In genomic region chr19:46847528-46847927, GRCh38 we compare ENCODE assay signal across 26 cellular contexts. TPM values are rescaled to one million over a fixed set of nuclear protein-coding genes. Genes with fewer than 3 reads are reported as not detected.
A peak's percentile ranks its signal among the peaks of the same experiment; 100 is the strongest.
DNase-seq lines count a peak whose midpoint lies in the region; ATAC-seq, FAIRE-seq and TF ChIP-seq lines count a peak whose summit lies in the region.
"Had no signal": no experiment of that assay in that cellular context is flagged by ENCODE, and none has a peak within 500 bp of the region (broad histone marks: within the 10 kb centered on the region; RNA-seq: fewer than 3 reads in every experiment).

No MANE protein-coding gene starts in this region.

- no peak overlapping the region for H3K4me2 ChIP-seq in HepG2 (ENCODE audit: low read depth, low read length)
- H3K4me2 ChIP-seq in GM12878 (ENCODE audit: control insufficient read depth, insufficient read depth): no peak overlapping the region

- DNase-seq in HepG2 (ENCODE audit: low spot score) (no peak), right lobe of liver (no peak), GM12878 (ENCODE audit: low read depth, low spot score) (no peak), transverse colon (no peak), SW 1271 (lab: John Stamatoyannopoulos, UW) (no peak), NCI-H524 treated with DMSO at 0.1 percent for 48 hours (lab: John Stamatoyannopoulos, UW) (no peak), mucosa of gallbladder (ENCODE audit: low spot score) (no peak)
- DNase-seq: ACHN; activated CD8-positive, alpha-beta memory T cell treated with anti-CD3 and anti-CD28 coated beads for 24 hours; activated T-cell treated with anti-CD3 and anti-CD28 coated beads, Interleukin-2, amount 50 U/mL, for 4 hours; DMS 273 treated with DMSO at 0.1 percent for 48 hours; effector CD4-positive, alpha-beta T cell; HCEC 1CT; KG1; lower lobe of right lung; NCI-H1694; NCI-H2171 treated with DMSO at 0.1 percent for 48 hours; NCI-H69 had no signal

- RAD21 ChIA-PET in GM12878 (lab: Charles Lee; ENCODE audit: unreplicated experiment): no interaction called here

- H3K4me3 ChIP-seq in HepG2 (replicated peaks in 1 of 3; ENCODE audit: insufficient read depth in 1 of 3, low read depth in 2 of 3, low read length in 3 of 3): no peak overlapping the region
- no peak overlapping the region for H3K4me3 ChIP-seq in right lobe of liver
- H3K4me3 ChIP-seq in GM12878: no peak overlapping the region
- H3K4me3 ChIP-seq in muscle layer of colon (ENCODE audit: low read depth in 1 of 2, low read length in 2 of 2): no peak overlapping the region
- no peak overlapping the region for H3K4me3 ChIP-seq in transverse colon
- H3K4me3 ChIP-seq: esophagus muscularis mucosa, gastroesophageal sphincter, lower lobe of right lung, suprapubic skin, vagina had no signal

- H3K9me3 ChIP-seq in HepG2 (ENCODE audit: low read length): no peaks in the 10 kb centered on the region
- H3K9me3 ChIP-seq in right lobe of liver: no peaks in the 10 kb centered on the region
- H3K9me3 ChIP-seq in GM12878 (replicated peaks; ENCODE audit: control insufficient read depth, insufficient read depth, low read length): no peaks in the 10 kb centered on the region
- no peaks in the 10 kb centered on the region for H3K9me3 ChIP-seq in muscle layer of colon (ENCODE audit: low read length)
- H3K9me3 ChIP-seq in transverse colon: no peaks in the 10 kb centered on the region
- H3K9me3 ChIP-seq: esophagus muscularis mucosa, gastroesophageal sphincter, lower lobe of right lung, suprapubic skin, vagina had no signal

- H3K4me1 ChIP-seq in HepG2 (ENCODE audit: insufficient read depth, low read length) (peaks cover 28% of the 10 kb centered on the region), right lobe of liver (peaks cover 0 to 17% (median 1%) of the 10 kb centered on the region in 4 donors), GM12878 (ENCODE audit: control insufficient read depth, insufficient read depth, low read length) (peaks cover 3% of the 10 kb centered on the region; the same call in 1 of the 2 replicates), muscle layer of colon (ENCODE audit: insufficient read depth, low read length) (peaks cover 36% of the 10 kb centered on the region), transverse colon (peaks cover 12 to 34% (median 17%) of the 10 kb centered on the region in 4 donors)

- BruUV-seq in HepG2 (replicated peaks; lab: Mats Ljungman, UMichigan): TSS peak; percentile 48
- BruUV-seq in GM12878 (replicated peaks; lab: Mats Ljungman, UMichigan): TSS peak; percentile 77

- CTCF ChIA-PET in HepG2 (lab: Yijun Ruan, JAX; ENCODE audit: low intra/inter-chr PET ratio, low total read pairs): no interaction called here
- CTCF ChIA-PET in GM12878 (lab: Yijun Ruan, JAX): interaction anchor here (1.8 to 13.4 kb wide), 2 partner anchors 89 to 96 kb away, joined by 9 to 134 read pairs; no protein-coding TSS in a partner anchor

- H3K9ac ChIP-seq in HepG2 (ENCODE audit: insufficient read depth, low read depth, low read length): no peak overlapping the region
- no peak overlapping the region for H3K9ac ChIP-seq in GM12878 (ENCODE audit: control insufficient read depth, insufficient read depth, low read length)
- no peak overlapping the region for H3K9ac ChIP-seq in muscle layer of colon (ENCODE audit: low read length)

- TF ChIP-seq CTCF in HepG2 (CRISPR knock-in tag; IDR thresholded peaks at IDR 0.05) (no peak), right lobe of liver (IDR thresholded peaks at IDR 0.05) (no peak), GM12878 (IDR thresholded peaks at IDR 0.05 in 2 of 3, conservative IDR thresholded peaks at IDR 0.05 in 1 of 3; ENCODE audit: control insufficient read depth in 2 of 3, extremely low read depth in 1 of 3, insufficient read depth in 1 of 3, low read depth in 3 of 3, low read length in 3 of 3) (no peak), transverse colon (IDR thresholded peaks at IDR 0.05) (no peak)

- WGBS in HepG2 (ENCODE audit: low lambda C conversion rate): 98% methylated on average over 11 of the region's 11 CpGs
- 84% methylated on average over 10 of the region's 11 CpGs for WGBS in right lobe of liver (ENCODE audit: insufficient coverage, low coverage, low lambda C conversion rate, missing lambda C conversion rate)
- 91% methylated on average over 11 of the region's 11 CpGs for WGBS in GM12878 (ENCODE audit: insufficient coverage, insufficient replicate concordance, low lambda C conversion rate, missing lambda C conversion rate)
- 82 to 88% methylated on average over 6 to 11 of the region's 11 CpGs for WGBS in transverse colon (ENCODE audit: low coverage in 1 of 2), 2 donors

- in situ Hi-C loops in HepG2 (cut with HindIII; ENCODE audit: extremely low pct_ligation_motif_present, low pct_unique_long_range_greater_than_20kb): no loop called here
- in situ Hi-C loops in GM12878 (cut with MboI): no loop called here
- in situ Hi-C loops in transverse colon (cut with MboI; ENCODE audit: low pct_ligation_motif_present in 1 of 4, low pct_unique_long_range_greater_than_20kb in 1 of 4, low sequenced_read_pairs in 3 of 4): loop anchor here in 1 of 4 donors (10.0 kb wide), 1 partner anchor 93 kb away; no protein-coding TSS in a partner anchor

- FAIRE-seq in HepG2 (lab: Jason Lieb, UNC) (no peak), GM12878 (lab: Jason Lieb, UNC) (no peak)
- FAIRE-seq: keratinocyte had no signal

- TF ChIP-seq RAD21 in HepG2 (CRISPR knock-in tag; IDR thresholded peaks at IDR 0.05) (no peak), GM12878 (IDR thresholded peaks at IDR 0.05; ENCODE audit: insufficient read depth, low read depth, low read length) (no peak)

- H4K20me1 ChIP-seq in HepG2 (ENCODE audit: insufficient read depth, low read length): no peaks in the 10 kb centered on the region
- no peaks in the 10 kb centered on the region for H4K20me1 ChIP-seq in GM12878 (ENCODE audit: control insufficient read depth, insufficient read depth)

- TF ChIP-seq POLR2A in HepG2 (IDR thresholded peaks at IDR 0.05; ENCODE audit: insufficient read depth in 1 of 2, low read depth in 2 of 2, low read length in 2 of 2) (no peak), right lobe of liver (IDR thresholded peaks at IDR 0.05) (no peak), GM12878 (IDR thresholded peaks at IDR 0.05; ENCODE audit: low read depth, low read length) (no peak), transverse colon (IDR thresholded peaks at IDR 0.05) (no peak)

- POLR2A ChIA-PET in HepG2 (lab: Yijun Ruan, JAX) (no interaction called here), GM12878 (lab: Charles Lee) (no interaction called here)

- SMC1A ChIA-PET in GM12878 (lab: Charles Lee; ENCODE audit: uncharacterized antibody, unreplicated experiment): interaction anchor here (0.9 to 1.0 kb wide), 2 partner anchors 17 to 89 kb away, joined by 3 to 4 read pairs; no protein-coding TSS in a partner anchor

- TF ChIP-seq EP300 in HepG2 (IDR thresholded peaks at IDR 0.05; ENCODE audit: low read depth in 2 of 2, low read length in 2 of 2) (no peak), HepG2 (CRISPR knock-in tag; IDR thresholded peaks at IDR 0.05; ENCODE audit: borderline replicate concordance) (no peak), GM12878 (IDR thresholded peaks at IDR 0.05; ENCODE audit: borderline replicate concordance in 1 of 2, control insufficient read depth in 1 of 2, low read depth in 2 of 2, low read length in 2 of 2) (no peak), transverse colon (IDR thresholded peaks at IDR 0.05; ENCODE audit: low read depth) (no peak)

- H3K27me3 ChIP-seq in HepG2 (ENCODE audit: control insufficient read depth in 1 of 2, insufficient read depth in 2 of 2, low read length in 2 of 2) (no peaks in the 10 kb centered on the region), right lobe of liver (no peaks in the 10 kb centered on the region), GM12878 (replicated peaks in 1 of 2; ENCODE audit: control insufficient read depth in 2 of 2, insufficient read depth in 2 of 2, low read length in 1 of 2) (no peaks in the 10 kb centered on the region), muscle layer of colon (ENCODE audit: control insufficient read depth in 1 of 2, insufficient read depth in 2 of 2, low read length in 2 of 2) (no peaks in the 10 kb centered on the region), transverse colon (no peaks in the 10 kb centered on the region)
- H3K27me3 ChIP-seq: esophagus muscularis mucosa, gastroesophageal sphincter, suprapubic skin, vagina had no signal

- H3K36me3 ChIP-seq in HepG2 (replicated peaks in 1 of 2; ENCODE audit: control insufficient read depth in 1 of 2, insufficient read depth in 2 of 2, low read length in 2 of 2) (peaks cover 1 to 21% of the 10 kb centered on the region in 2 experiments; a peak in 3 of 5 replicates), right lobe of liver (peaks cover 0 to 20% (median 7%) of the 10 kb centered on the region in 4 donors), GM12878 (ENCODE audit: control insufficient read depth in 2 of 2, insufficient read depth in 2 of 2, low read length in 1 of 2) (peaks cover 0 to 9% of the 10 kb centered on the region in 2 experiments; a peak in 2 of 4 replicates), muscle layer of colon (ENCODE audit: insufficient read depth, low read length) (peaks cover 18% of the 10 kb centered on the region), transverse colon (peaks cover 0 to 20% (median 0%) of the 10 kb centered on the region in 4 donors)

- H3K27ac ChIP-seq in HepG2 (ENCODE audit: extremely low read length, insufficient read depth, low read length) (no peak overlapping the region), right lobe of liver (no peak overlapping the region), GM12878 (ENCODE audit: control insufficient read depth, insufficient read depth) (no peak overlapping the region), muscle layer of colon (ENCODE audit: low read depth, low read length) (peak overlapping the region; percentile 48), transverse colon (peak overlapping the region in 3 of 4 donors; percentile 88 to 94 (median 90))
- H3K27ac ChIP-seq: C4-2B, esophagus muscularis mucosa, gastroesophageal sphincter, lower lobe of right lung, suprapubic skin, vagina had no signal

- intact Hi-C loops in HepG2 (cut with micrococcal nuclease; ENCODE audit: unreplicated experiment): no loop called here
- intact Hi-C loops in right lobe of liver (cut with DNase I): no loop called here
- intact Hi-C loops in GM12878 (cut with micrococcal nuclease; ENCODE audit: unreplicated experiment): no loop called here
- intact Hi-C loops in transverse colon (cut with DNase I; ENCODE audit: low total_unique reads): no loop called here

- H2AFZ ChIP-seq in HepG2 (ENCODE audit: low read length) (no peak overlapping the region), GM12878 (ENCODE audit: control insufficient read depth, low read depth, low read length) (no peak overlapping the region)

- peaks cover 13% of the 10 kb centered on the region for H3K79me2 ChIP-seq in HepG2 (ENCODE audit: insufficient read depth, low read length)
- H3K79me2 ChIP-seq in GM12878 (ENCODE audit: control insufficient read depth, insufficient read depth, low read length): peaks cover 14% of the 10 kb centered on the region

- ATAC-seq in HepG2 (no peak), right lobe of liver (no peak), GM12878 (no peak)
- ATAC-seq: activated T-cell treated with anti-CD3 and anti-CD28 coated beads, Interleukin-2, amount 50 U/mL, for 4 hours; gastroesophageal sphincter; lower lobe of right lung; right cardiac atrium had no signal

RNA-seq across cellular contexts. Expression of gene AP2S1, which starts 3.1 kb away (rescaled TPM):
- total RNA-seq in HepG2 (2016; rRNA removed; fragmentation: Illumina TruSeq; extraction: Trizol) (86.1 and 94.9 TPM in 2 replicates), right lobe of liver (10 to 100 TPM; 67.2 to 82.6 (median 73.6) TPM), GM12878 (2014; rRNA removed) (141 and 144 TPM in 2 replicates), GM12878 (2014; rRNA removed; fragmentation: Illumina TruSeq; extraction: Trizol) (58.1 and 61.0 TPM in 2 replicates), GM12878 (2021) (121 and 140 TPM in 2 replicates), transverse colon (10 to 100 TPM; 50.1 to 96.9 (median 61.2) TPM), mucosa of gallbladder (125 TPM)
- 77.4 and 107 TPM in 2 replicates for total RNA-seq in HepG2 (2016; cell fraction: cytosol; rRNA removed; fragmentation: Illumina TruSeq; extraction: Trizol; ENCODE audit: low read depth)
- total RNA-seq in HepG2 (2016; cell fraction: insoluble cytoplasmic fraction; rRNA removed; fragmentation: Illumina TruSeq; extraction: Trizol): 86.7 and 87.8 TPM in 2 replicates
- total RNA-seq in HepG2 (2016; cell fraction: membrane; rRNA removed; fragmentation: Illumina TruSeq; extraction: Trizol): 72.8 and 102 TPM in 2 replicates
- 32.5 and 36.8 TPM in 2 replicates for total RNA-seq in HepG2 (2016; cell fraction: nucleus; rRNA removed; fragmentation: Illumina TruSeq; extraction: Trizol)
- polyA plus RNA-seq in HepG2 (2011; rRNA removed) (45.2 and 45.3 TPM in 2 replicates), GM12878 (2011; rRNA removed) (65.3 and 87.2 TPM in 2 replicates), GM12878 (2014; fragmentation: Illumina TruSeq; extraction: Trizol) (29.3 and 50.5 TPM in 2 replicates), GM12878 (2014; fragmentation: Nextera tagmentation; extraction: Ambion mirVana) (10 to 100 TPM; 10.8 to 46.6 TPM), GM12878 (2014; rRNA removed) (144 and 167 TPM in 2 replicates), GM12878 (2016; fragmentation: Nextera tagmentation; extraction: Ambion mirVana) (100 to 1,000 TPM; 228 to 239 TPM)
- 60.1 and 80.0 TPM in 2 replicates for polyA plus RNA-seq in HepG2 (2011; cell fraction: cytosol; rRNA removed)
- 24.9 and 30.3 TPM in 2 replicates for polyA plus RNA-seq in HepG2 (2011; cell fraction: nucleus; rRNA removed)
- polyA plus RNA-seq in HepG2 (2012): 32.6 and 51.2 TPM in 2 replicates
- polyA plus RNA-seq in HepG2 (2016; cell fraction: cytosol; fragmentation: Illumina TruSeq; extraction: Trizol; ENCODE audit: low read depth): 104 and 131 TPM in 2 replicates
- polyA plus RNA-seq in HepG2 (2016; cell fraction: insoluble cytoplasmic fraction; fragmentation: Illumina TruSeq; extraction: Trizol; ENCODE audit: low read depth): 99.5 and 113 TPM in 2 replicates
- 79.5 and 101 TPM in 2 replicates for polyA plus RNA-seq in HepG2 (2016; cell fraction: membrane; fragmentation: Illumina TruSeq; extraction: Trizol; ENCODE audit: low read depth)
- polyA plus RNA-seq in HepG2 (2016; cell fraction: nucleus; fragmentation: Illumina TruSeq; extraction: Trizol; ENCODE audit: insufficient read depth, low read depth): 58.8 and 65.6 TPM in 2 replicates
- polyA minus RNA-seq in HepG2 (2011; rRNA and poly(A)+ RNA removed; ENCODE audit: low replicate concordance): 39.3 and 98.7 TPM in 2 replicates
- 20.1 and 31.3 TPM in 2 replicates for polyA minus RNA-seq in HepG2 (2011; cell fraction: cytosol; rRNA and poly(A)+ RNA removed)
- 8.5 and 11.1 TPM in 2 replicates for polyA minus RNA-seq in HepG2 (2011; cell fraction: nucleus; rRNA and poly(A)+ RNA removed)
- total RNA-seq in GM12878 (2013; cell fraction: nucleolus; rRNA removed): 6.9 and 13.7 TPM in 2 replicates
- 57.5 TPM for polyA plus RNA-seq in GM12878 (2011; ENCODE audit: low read depth)
- polyA plus RNA-seq in GM12878 (2011; cell fraction: cytosol; rRNA removed): 109 and 141 TPM in 2 replicates
- 64.7 and 67.0 TPM in 2 replicates for polyA plus RNA-seq in GM12878 (2011; cell fraction: nucleus; rRNA removed)
- 78.2 and 89.1 TPM in 2 replicates for polyA plus RNA-seq in GM12878 (2012)
- polyA minus RNA-seq in GM12878 (2011; rRNA and poly(A)+ RNA removed): 37.4 and 51.6 TPM in 2 replicates
- polyA minus RNA-seq in GM12878 (2011; cell fraction: cytosol; rRNA and poly(A)+ RNA removed): 31.5 and 43.0 TPM in 2 replicates
- polyA minus RNA-seq in GM12878 (2011; cell fraction: nucleus; rRNA and poly(A)+ RNA removed): 7.5 and 21.1 TPM in 2 replicates

RNA-seq across cellular contexts. Expression of gene ARHGAP35, which starts 13.3 kb away (rescaled TPM):
- total RNA-seq in HepG2 (2016; rRNA removed; fragmentation: Illumina TruSeq; extraction: Trizol) (30.1 and 39.9 TPM in 2 replicates), right lobe of liver (10 to 100 TPM; 33.5 to 54.4 (median 47.8) TPM), GM12878 (2014; rRNA removed) (14.8 and 16.0 TPM in 2 replicates), GM12878 (2014; rRNA removed; fragmentation: Illumina TruSeq; extraction: Trizol) (16.2 and 17.6 TPM in 2 replicates), GM12878 (2021) (28.0 and 29.9 TPM in 2 replicates), transverse colon (100 to 1,000 TPM in 2 of 4 donors, 10 to 100 TPM in 2; 77.1 to 159 (median 98.4) TPM), mucosa of gallbladder (60.1 TPM)
- 7.4 and 8.7 TPM in 2 replicates for total RNA-seq in HepG2 (2016; cell fraction: cytosol; rRNA removed; fragmentation: Illumina TruSeq; extraction: Trizol; ENCODE audit: low read depth)
- 30.9 and 34.3 TPM in 2 replicates for total RNA-seq in HepG2 (2016; cell fraction: insoluble cytoplasmic fraction; rRNA removed; fragmentation: Illumina TruSeq; extraction: Trizol)
- total RNA-seq in HepG2 (2016; cell fraction: membrane; rRNA removed; fragmentation: Illumina TruSeq; extraction: Trizol): 22.3 and 27.4 TPM in 2 replicates
- total RNA-seq in HepG2 (2016; cell fraction: nucleus; rRNA removed; fragmentation: Illumina TruSeq; extraction: Trizol): 30.0 and 36.8 TPM in 2 replicates
- polyA plus RNA-seq in HepG2 (2011; rRNA removed) (28.3 and 30.2 TPM in 2 replicates), GM12878 (2011; rRNA removed) (8.4 and 11.8 TPM in 2 replicates), GM12878 (2014; fragmentation: Illumina TruSeq; extraction: Trizol) (15.3 and 18.6 TPM in 2 replicates), GM12878 (2014; fragmentation: Nextera tagmentation; extraction: Ambion mirVana) (under 1 TPM; 0.85 to 0.95 TPM), GM12878 (2014; rRNA removed) (11.3 and 13.6 TPM in 2 replicates), GM12878 (2016; fragmentation: Nextera tagmentation; extraction: Ambion mirVana) (1 to 10 TPM; 5.7 to 6.1 TPM)
- polyA plus RNA-seq in HepG2 (2011; cell fraction: cytosol; rRNA removed): 19.6 and 22.6 TPM in 2 replicates
- 21.7 and 24.1 TPM in 2 replicates for polyA plus RNA-seq in HepG2 (2011; cell fraction: nucleus; rRNA removed)
- 33.6 and 34.8 TPM in 2 replicates for polyA plus RNA-seq in HepG2 (2012)
- polyA plus RNA-seq in HepG2 (2016; cell fraction: cytosol; fragmentation: Illumina TruSeq; extraction: Trizol; ENCODE audit: low read depth): 1.4 and 1.7 TPM in 2 replicates
- 17.7 and 24.1 TPM in 2 replicates for polyA plus RNA-seq in HepG2 (2016; cell fraction: insoluble cytoplasmic fraction; fragmentation: Illumina TruSeq; extraction: Trizol; ENCODE audit: low read depth)
- polyA plus RNA-seq in HepG2 (2016; cell fraction: membrane; fragmentation: Illumina TruSeq; extraction: Trizol; ENCODE audit: low read depth): 3.9 and 5.5 TPM in 2 replicates
- 28.8 and 32.3 TPM in 2 replicates for polyA plus RNA-seq in HepG2 (2016; cell fraction: nucleus; fragmentation: Illumina TruSeq; extraction: Trizol; ENCODE audit: insufficient read depth, low read depth)
- polyA minus RNA-seq in HepG2 (2011; rRNA and poly(A)+ RNA removed; ENCODE audit: low replicate concordance): 33.9 and 80.3 TPM in 2 replicates
- 28.8 and 37.8 TPM in 2 replicates for polyA minus RNA-seq in HepG2 (2011; cell fraction: cytosol; rRNA and poly(A)+ RNA removed)
- 41.6 and 55.4 TPM in 2 replicates for polyA minus RNA-seq in HepG2 (2011; cell fraction: nucleus; rRNA and poly(A)+ RNA removed)
- total RNA-seq in GM12878 (2013; cell fraction: nucleolus; rRNA removed): 43.6 and 43.9 TPM in 2 replicates
- 6.8 TPM for polyA plus RNA-seq in GM12878 (2011; ENCODE audit: low read depth)
- 8.6 and 9.5 TPM in 2 replicates for polyA plus RNA-seq in GM12878 (2011; cell fraction: cytosol; rRNA removed)
- 13.4 and 16.9 TPM in 2 replicates for polyA plus RNA-seq in GM12878 (2011; cell fraction: nucleus; rRNA removed)
- 11.4 and 11.7 TPM in 2 replicates for polyA plus RNA-seq in GM12878 (2012)
- 27.0 and 31.1 TPM in 2 replicates for polyA minus RNA-seq in GM12878 (2011; rRNA and poly(A)+ RNA removed)
- 8.7 and 10.0 TPM in 2 replicates for polyA minus RNA-seq in GM12878 (2011; cell fraction: cytosol; rRNA and poly(A)+ RNA removed)
- polyA minus RNA-seq in GM12878 (2011; cell fraction: nucleus; rRNA and poly(A)+ RNA removed): 15.5 and 23.9 TPM in 2 replicates

RNA-seq across cellular contexts. Expression of gene SLC1A5, which starts 59.1 kb away (rescaled TPM):
- total RNA-seq in HepG2 (2016; rRNA removed; fragmentation: Illumina TruSeq; extraction: Trizol): 62.9 and 120 TPM in 2 replicates
- total RNA-seq in HepG2 (2016; cell fraction: cytosol; rRNA removed; fragmentation: Illumina TruSeq; extraction: Trizol; ENCODE audit: low read depth): 32.1 and 33.8 TPM in 2 replicates
- 60.0 and 120 TPM in 2 replicates for total RNA-seq in HepG2 (2016; cell fraction: insoluble cytoplasmic fraction; rRNA removed; fragmentation: Illumina TruSeq; extraction: Trizol)
- total RNA-seq in HepG2 (2016; cell fraction: membrane; rRNA removed; fragmentation: Illumina TruSeq; extraction: Trizol): 66.6 and 68.6 TPM in 2 replicates
- total RNA-seq in HepG2 (2016; cell fraction: nucleus; rRNA removed; fragmentation: Illumina TruSeq; extraction: Trizol): 104 and 128 TPM in 2 replicates
- 159 and 209 TPM in 2 replicates for polyA plus RNA-seq in HepG2 (2011; rRNA removed)
- 144 and 165 TPM in 2 replicates for polyA plus RNA-seq in HepG2 (2011; cell fraction: cytosol; rRNA removed)
- polyA plus RNA-seq in HepG2 (2011; cell fraction: nucleus; rRNA removed): 113 and 131 TPM in 2 replicates
- polyA plus RNA-seq in HepG2 (2012): 119 and 235 TPM in 2 replicates
- polyA plus RNA-seq in HepG2 (2016; cell fraction: cytosol; fragmentation: Illumina TruSeq; extraction: Trizol; ENCODE audit: low read depth): 34.6 and 34.8 TPM in 2 replicates
- polyA plus RNA-seq in HepG2 (2016; cell fraction: insoluble cytoplasmic fraction; fragmentation: Illumina TruSeq; extraction: Trizol; ENCODE audit: low read depth): 74.0 and 78.9 TPM in 2 replicates
- 51.1 and 55.4 TPM in 2 replicates for polyA plus RNA-seq in HepG2 (2016; cell fraction: membrane; fragmentation: Illumina TruSeq; extraction: Trizol; ENCODE audit: low read depth)
- 197 and 219 TPM in 2 replicates for polyA plus RNA-seq in HepG2 (2016; cell fraction: nucleus; fragmentation: Illumina TruSeq; extraction: Trizol; ENCODE audit: insufficient read depth, low read depth)
- 282 and 502 TPM in 2 replicates for polyA minus RNA-seq in HepG2 (2011; rRNA and poly(A)+ RNA removed; ENCODE audit: low replicate concordance)
- polyA minus RNA-seq in HepG2 (2011; cell fraction: cytosol; rRNA and poly(A)+ RNA removed): 101 and 104 TPM in 2 replicates
- 52.3 and 68.3 TPM in 2 replicates for polyA minus RNA-seq in HepG2 (2011; cell fraction: nucleus; rRNA and poly(A)+ RNA removed)
- 1 to 10 TPM; 1.8 to 8.0 (median 4.4) TPM for total RNA-seq in right lobe of liver
- 38.3 and 43.7 TPM in 2 replicates for total RNA-seq in GM12878 (2013; cell fraction: nucleolus; rRNA removed)
- total RNA-seq in GM12878 (2014; rRNA removed): 73.7 and 76.6 TPM in 2 replicates
- total RNA-seq in GM12878 (2014; rRNA removed; fragmentation: Illumina TruSeq; extraction: Trizol): 35.8 and 36.2 TPM in 2 replicates
- total RNA-seq in GM12878 (2021): 109 and 112 TPM in 2 replicates
- 47.6 TPM for polyA plus RNA-seq in GM12878 (2011; ENCODE audit: low read depth)
- polyA plus RNA-seq in GM12878 (2011; rRNA removed): 22.1 and 60.9 TPM in 2 replicates
- 97.3 and 105 TPM in 2 replicates for polyA plus RNA-seq in GM12878 (2011; cell fraction: cytosol; rRNA removed)
- 43.9 and 51.7 TPM in 2 replicates for polyA plus RNA-seq in GM12878 (2011; cell fraction: nucleus; rRNA removed)
- 89.1 and 92.1 TPM in 2 replicates for polyA plus RNA-seq in GM12878 (2012)
- 29.2 and 53.2 TPM in 2 replicates for polyA plus RNA-seq in GM12878 (2014; fragmentation: Illumina TruSeq; extraction: Trizol)
- 10 to 100 TPM in 1 of 2 experiments, 1 to 10 TPM in 1; 9.1 to 16.3 TPM for polyA plus RNA-seq in GM12878 (2014; fragmentation: Nextera tagmentation; extraction: Ambion mirVana)
- 60.9 and 68.9 TPM in 2 replicates for polyA plus RNA-seq in GM12878 (2014; rRNA removed)
- 100 to 1,000 TPM; 116 to 129 TPM for polyA plus RNA-seq in GM12878 (2016; fragmentation: Nextera tagmentation; extraction: Ambion mirVana)
- polyA minus RNA-seq in GM12878 (2011; rRNA and poly(A)+ RNA removed): 78.3 and 105 TPM in 2 replicates
- polyA minus RNA-seq in GM12878 (2011; cell fraction: cytosol; rRNA and poly(A)+ RNA removed): 30.7 and 31.9 TPM in 2 replicates
- polyA minus RNA-seq in GM12878 (2011; cell fraction: nucleus; rRNA and poly(A)+ RNA removed): 19.5 and 29.7 TPM in 2 replicates
- total RNA-seq in transverse colon: 100 to 1,000 TPM in 1 of 4 donors, 10 to 100 TPM in 3; 19.8 to 104 (median 91.4) TPM
- 105 TPM for total RNA-seq in mucosa of gallbladder

Comparison
In these comparisons a context has a peak if more than half of its experiments do, and no peak if none do; other contexts are left out.
1. H3K27ac ChIP-seq: peak in muscle layer of colon (single experiment) and transverse colon (3 of 4); none in HepG2 (single experiment), right lobe of liver (0 of 3) and GM12878 (single experiment).